Comparison of ENCODE assay signal across 24 cellular contexts in the genomic region with DNA sequence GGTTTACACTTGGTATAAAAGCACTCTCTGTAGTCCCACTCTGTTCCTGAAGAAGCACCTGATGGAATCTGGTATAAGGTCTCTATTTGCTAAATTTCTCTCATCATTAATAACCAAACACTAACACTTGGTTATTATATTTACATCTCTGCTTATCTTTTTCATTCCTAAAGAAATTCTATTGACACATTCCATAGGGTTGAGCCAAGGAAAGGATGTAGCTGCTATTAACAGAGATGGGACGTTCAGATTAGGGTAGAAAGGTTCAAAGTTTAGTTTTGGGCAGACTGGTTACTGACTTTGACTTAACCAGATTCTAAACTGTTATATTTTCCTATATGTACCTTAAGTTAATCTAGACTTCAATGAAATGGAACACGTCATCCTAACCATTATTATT.
DNase-seq lines count a peak whose midpoint lies in the region; ATAC-seq, FAIRE-seq and TF ChIP-seq lines count a peak whose summit lies in the region.
"Had no signal": no experiment of that assay in that cellular context is flagged by ENCODE, and none has a peak within 500 bp of the region (broad histone marks: within the 10 kb centered on the region; RNA-seq: fewer than 3 reads in every experiment).

No MANE protein-coding gene starts in this region.

- H4K20me1 ChIP-seq in HepG2 (ENCODE audit: insufficient read depth, low read length): no peaks in the 10 kb centered on the region
- no peaks in the 10 kb centered on the region for H4K20me1 ChIP-seq in K562 (replicated peaks; ENCODE audit: control insufficient read depth, insufficient read depth, low read length)

- FAIRE-seq in HepG2 (lab: Jason Lieb, UNC) (no peak), K562 (lab: Jason Lieb, UNC) (no peak)
- FAIRE-seq: A204.1, D721Med, GM12891, GM19239 had no signal

- H3K4me3 ChIP-seq in HepG2 (replicated peaks in 1 of 3; ENCODE audit: insufficient read depth in 1 of 3, low read depth in 2 of 3, low read length in 3 of 3): no peak overlapping the region; a peak in 1 of 6 replicates
- H3K4me3 ChIP-seq in right lobe of liver: no peak overlapping the region
- H3K4me3 ChIP-seq in K562: no peak overlapping the region
- H3K4me3 ChIP-seq: BLaER1 had no signal

- no peaks in the 10 kb centered on the region for H3K27me3 ChIP-seq in HepG2 (ENCODE audit: control insufficient read depth in 1 of 2, insufficient read depth in 2 of 2, low read length in 2 of 2)
- no peaks in the 10 kb centered on the region for H3K27me3 ChIP-seq in right lobe of liver
- no peaks in the 10 kb centered on the region for H3K27me3 ChIP-seq in K562 (ENCODE audit: control insufficient read depth in 2 of 2, insufficient read depth in 2 of 2, low read length in 2 of 2)
- H3K27me3 ChIP-seq: BE2C, BLaER1 had no signal

- H3K4me1 ChIP-seq in HepG2 (ENCODE audit: insufficient read depth, low read length) (peaks cover 34% of the 10 kb centered on the region), right lobe of liver (no peaks in the 10 kb centered on the region), K562 (replicated peaks in 1 of 2; ENCODE audit: control insufficient read depth in 2 of 2, insufficient read depth in 2 of 2, low read length in 2 of 2) (no peaks in the 10 kb centered on the region)
- H3K4me1 ChIP-seq: BE2C, BLaER1 had no signal

- peaks cover 11% of the 10 kb centered on the region for H3K36me3 Mint-ChIP-seq in glutamatergic neuron (ENCODE audit: unreplicated experiment)

- DNase-seq in HepG2 (ENCODE audit: low spot score) (peak; percentile 82), right lobe of liver (no peak), HT-29 (ENCODE audit: low spot score) (peak; percentile 44), K562 (ENCODE audit: extremely low read depth in 1 of 4, low spot score in 3 of 4) (no peak), glutamatergic neuron (no peak)
- DNase-seq in NK-92 treated with Interleukin-12 subunit alpha and Interleukin-12 subunit beta, amount 100 ng/mL, for 24 hours (lab: John Stamatoyannopoulos, UW): no peak
- DNase-seq: 8988T; ACHN; BE2C; C1 segment of cervical spinal cord; Calu3; CD4-positive, alpha-beta memory T cell; CD4-positive, CD25-positive, alpha-beta regulatory T cell; CD8-positive, alpha-beta memory T cell; COR-L47; DMS79 treated with DMSO at 0.1 percent for 48 hours; GF-D8 had no signal

- in situ Hi-C loops in HepG2 (cut with HindIII; ENCODE audit: extremely low pct_ligation_motif_present, low pct_unique_long_range_greater_than_20kb) (no loop called here), K562 (cut with MboI) (no loop called here)

- 0 out of 2 replicates have a peak overlapping the region, but pooled peaks have one; percentile 23 for H3K4me2 ChIP-seq in HepG2 (ENCODE audit: low read depth, low read length)
- H3K4me2 ChIP-seq in K562 (ENCODE audit: insufficient read depth, low read length): no peak overlapping the region
- H3K4me2 ChIP-seq: BLaER1 had no signal

- no peak for TF ChIP-seq POLR2A in HepG2 (IDR thresholded peaks at IDR 0.05; ENCODE audit: insufficient read depth in 1 of 2, low read depth in 2 of 2, low read length in 2 of 2)
- TF ChIP-seq POLR2A in right lobe of liver (IDR thresholded peaks at IDR 0.05): no peak
- TF ChIP-seq POLR2A in K562 (conservative IDR thresholded peaks at IDR 0.05): no peak

- WGBS in HepG2 (ENCODE audit: low lambda C conversion rate): 39% methylated on average over 2 of the region's 2 CpGs
- 76% methylated on average over 2 of the region's 2 CpGs for WGBS in right lobe of liver (ENCODE audit: insufficient coverage, low coverage, low lambda C conversion rate, missing lambda C conversion rate)
- 83% methylated on average over 2 of the region's 2 CpGs for WGBS in K562 (ENCODE audit: insufficient coverage, low coverage, missing lambda C conversion rate)

- peak; percentile 69 for ATAC-seq in HepG2
- ATAC-seq in right lobe of liver: no peak
- ATAC-seq in K562: no peak
- ATAC-seq in GM21737 (IDR thresholded peaks at IDR 0.05; ENCODE audit: unreplicated experiment): no peak

- H3K4me1 Mint-ChIP-seq in glutamatergic neuron (ENCODE audit: low read depth, unreplicated experiment): peaks cover 11% of the 10 kb centered on the region
- H3K4me1 Mint-ChIP-seq: CD14-positive monocyte had no signal

- no TSS peak for BruUV-seq in HepG2 (replicated peaks; lab: Mats Ljungman, UMichigan)
- BruUV-seq in K562 (replicated peaks; lab: Mats Ljungman, UMichigan): no TSS peak

- intact Hi-C loops in HepG2 (cut with micrococcal nuclease; ENCODE audit: unreplicated experiment): loop anchor here (2.0 kb wide), 1 partner anchor 14 kb away; no protein-coding TSS in a partner anchor
- intact Hi-C loops in right lobe of liver (cut with DNase I): no loop called here
- intact Hi-C loops in K562 (cut with micrococcal nuclease): no loop called here

- TF ChIP-seq EP300 in HepG2 (IDR thresholded peaks at IDR 0.05; ENCODE audit: low read depth in 2 of 2, low read length in 2 of 2) (no peak), HepG2 (CRISPR knock-in tag; IDR thresholded peaks at IDR 0.05; ENCODE audit: borderline replicate concordance) (no peak), K562 (IDR thresholded peaks at IDR 0.05; ENCODE audit: low read length) (no peak)

- no peak overlapping the region for H3K27ac Mint-ChIP-seq in glutamatergic neuron (ENCODE audit: unreplicated experiment)
- H3K27ac Mint-ChIP-seq: CD4-positive, CD25-positive, alpha-beta regulatory T cell had no signal

- peaks cover 5% of the 10 kb centered on the region for H3K27me3 Mint-ChIP-seq in glutamatergic neuron (ENCODE audit: unreplicated experiment)
- H3K27me3 Mint-ChIP-seq: CD4-positive, alpha-beta memory T cell; CD4-positive, CD25-positive, alpha-beta regulatory T cell; CD8-positive, alpha-beta memory T cell had no signal

- POLR2A ChIA-PET in HepG2 (lab: Yijun Ruan, JAX): no interaction called here
- POLR2A ChIA-PET in K562 (lab: Yijun Ruan, JAX): no interaction called here

- H3K79me2 ChIP-seq in HepG2 (ENCODE audit: insufficient read depth, low read length) (no peaks in the 10 kb centered on the region), K562 (ENCODE audit: control insufficient read depth, insufficient read depth, low read length) (no peaks in the 10 kb centered on the region)

- no peaks in the 10 kb centered on the region for H3K9me1 ChIP-seq in K562 (ENCODE audit: control insufficient read depth, insufficient read depth, low read length)

- H3K9ac ChIP-seq in HepG2 (ENCODE audit: insufficient read depth, low read depth, low read length) (no peak overlapping the region), K562 (ENCODE audit: insufficient read depth in 1 of 2, low read depth in 2 of 2, low read length in 2 of 2) (no peak overlapping the region)
- H3K9ac ChIP-seq: BLaER1 had no signal

- H2AFZ ChIP-seq in HepG2 (ENCODE audit: low read length): no peak overlapping the region
- no peak overlapping the region for H2AFZ ChIP-seq in K562 (ENCODE audit: low read depth, low read length)

- TF ChIP-seq RAD21 in HepG2 (CRISPR knock-in tag; IDR thresholded peaks at IDR 0.05) (no peak), K562 (CRISPR knock-in tag; conservative IDR thresholded peaks at IDR 0.05 in 1 of 2, IDR thresholded peaks at IDR 0.05 in 1 of 2) (no peak)

- peaks cover 19% of the 10 kb centered on the region for H3K9me3 ChIP-seq in HepG2 (ENCODE audit: low read length)
- H3K9me3 ChIP-seq in right lobe of liver: no peaks in the 10 kb centered on the region
- H3K9me3 ChIP-seq in K562 (replicated peaks; ENCODE audit: control insufficient read depth, insufficient read depth, low read depth, low read length): peaks cover 4% of the 10 kb centered on the region; the same call in 1 of the 2 replicates

- no peak for TF ChIP-seq CTCF in HepG2 (CRISPR knock-in tag; IDR thresholded peaks at IDR 0.05)
- TF ChIP-seq CTCF in right lobe of liver (IDR thresholded peaks at IDR 0.05): no peak
- no peak for TF ChIP-seq CTCF in K562 (IDR thresholded peaks at IDR 0.05 in 2 of 3, conservative IDR thresholded peaks at IDR 0.05 in 1 of 3; ENCODE audit: insufficient read depth in 2 of 3, low read depth in 1 of 3, low read length in 3 of 3)
- no peak for TF ChIP-seq CTCF in glutamatergic neuron (IDR thresholded peaks at IDR 0.05; ENCODE audit: partially characterized antibody, unreplicated experiment)

- peaks cover 10% of the 10 kb centered on the region for H3K9me3 Mint-ChIP-seq in glutamatergic neuron (ENCODE audit: unreplicated experiment)

- CTCF ChIA-PET in HepG2 (lab: Yijun Ruan, JAX; ENCODE audit: low intra/inter-chr PET ratio, low total read pairs) (no interaction called here), K562 (lab: Yijun Ruan, JAX; ENCODE audit: low intra/inter-chr PET ratio) (no interaction called here)

- H3K4me3 Mint-ChIP-seq in glutamatergic neuron (ENCODE audit: unreplicated experiment): no peak overlapping the region
- H3K4me3 Mint-ChIP-seq: CD14-positive monocyte; CD4-positive, alpha-beta memory T cell; CD4-positive, CD25-positive, alpha-beta regulatory T cell; CD8-positive, alpha-beta memory T cell had no signal

- peaks cover 5 to 11% of the 10 kb centered on the region in 2 experiments; a peak in 4 of 5 replicates for H3K36me3 ChIP-seq in HepG2 (replicated peaks in 1 of 2; ENCODE audit: control insufficient read depth in 1 of 2, insufficient read depth in 2 of 2, low read length in 2 of 2)
- peaks cover 0 to 8% (median 3%) of the 10 kb centered on the region in 4 donors for H3K36me3 ChIP-seq in right lobe of liver
- peaks cover 11% of the 10 kb centered on the region; the same call in 2 of the 3 replicates for H3K36me3 ChIP-seq in K562 (ENCODE audit: control insufficient read depth, insufficient read depth, low read length)

- no peak overlapping the region for H3K27ac ChIP-seq in HepG2 (ENCODE audit: extremely low read length, insufficient read depth, low read length)
- no peak overlapping the region for H3K27ac ChIP-seq in right lobe of liver
- H3K27ac ChIP-seq in K562 (ENCODE audit: extremely low read depth, low read depth, low read length): no peak overlapping the region
- H3K27ac ChIP-seq: BLaER1 had no signal

TF ChIP-seq in HepG2, 621 proteins besides CTCF, POLR2A, EP300 and RAD21 (continues in another document):
- peak; percentile 58; the same call in 1 of the 2 replicates for TF ChIP-seq ISL2 (CRISPR knock-in tag; IDR thresholded peaks at IDR 0.05)

TF ChIP-seq in K562, 482 proteins besides CTCF, POLR2A, EP300 and RAD21:
- TF ChIP-seq ZNF551 (CRISPR knock-in tag; IDR thresholded peaks at IDR 0.05) (no peak), CEBPB (tag; IDR thresholded peaks at IDR 0.05) (0 out of 2 replicates have a peak, but pooled peaks have one; percentile 7)

Comparison
In these comparisons a context has a peak if more than half of its experiments do, and no peak if none do; other contexts are left out.
1. DNase-seq: peak in HepG2 (single experiment) and HT-29 (single experiment); none in right lobe of liver (0 of 3), K562 (0 of 4), NK-92 treated with Interleukin-12 subunit alpha and Interleukin-12 subunit beta, amount 100 ng/mL, for 24 hours (single experiment) and glutamatergic neuron (single experiment).